Comparison of ENCODE assay signal across 26 cellular contexts in genomic region chr7:158543840-158544239, GRCh38.
"Had no signal": no experiment of that assay in that cellular context is flagged by ENCODE, and none has a peak within 500 bp of the region (broad histone marks: within the 10 kb centered on the region; RNA-seq: fewer than 3 reads in every experiment).

No MANE protein-coding gene starts in this region.

- DNase-seq: effector memory CD8-positive, alpha-beta T cell; erythroblast; esophagus squamous epithelium; foreskin melanocyte; glutamatergic neuron; heart right ventricle; hypothalamus; immature natural killer cell; islet precursor cell; left ventricle myocardium superior; lower lobe of right lung; pancreas; right lobe of liver; small intestine; stimulated activated CD4-positive, alpha-beta T cell treated with anti-CD3 and anti-CD28 coated beads, Interleukin-15, amount 100 ng/mL, for 24 hours; stimulated activated CD4-positive, alpha-beta T cell treated with anti-CD3 and anti-CD28 coated beads, Interleukin-2, amount 100 ng/mL, for 48 hours; stimulated activated naive B cell treated with anti-CD40 and anti-IgM and Interleukin-4, amounts not matched to agents 10 μg/mL and 1 μg/mL and 100 μg/mL, for 72 hours had no signal

- H3K27me3 ChIP-seq: neutrophil, pancreas, right lobe of liver, tibial nerve, upper lobe of left lung had no signal

- H3K9me3 Mint-ChIP-seq: effector memory CD8-positive, alpha-beta T cell; immature natural killer cell; memory B cell; natural killer cell treated with Interleukin-12 subunit alpha and Interleukin-12 subunit beta and Interleukin-15 and Interleukin-18, amount 100 ng/mL, for 72 hours; neural crest cell; stimulated activated naive B cell treated with anti-CD40 and anti-IgM and Interleukin-4, amounts not matched to agents 10 μg/mL and 1 μg/mL and 100 μg/mL, for 72 hours; stimulated activated naive CD8-positive, alpha-beta T cell treated with anti-CD3 and anti-CD28 coated beads, Interleukin-15, Interleukin-2, amounts not matched to agents 100 ng/mL and 50 ng/mL, for 24 hours had no signal

- ATAC-seq: effector memory CD8-positive, alpha-beta T cell; heart right ventricle; left ventricle myocardium superior; lower lobe of right lung; natural killer cell treated with Interleukin-12 subunit alpha and Interleukin-12 subunit beta and Interleukin-15 and Interleukin-18, amount 100 ng/mL, for 72 hours; pancreas; right lobe of liver; stimulated activated naive B cell treated with anti-CD40 and anti-IgM and Interleukin-4, amounts not matched to agents 10 μg/mL and 1 μg/mL and 100 μg/mL, for 72 hours had no signal

- H3K36me3 ChIP-seq: esophagus squamous epithelium, heart right ventricle, lower lobe of right lung, neutrophil, pancreas, right lobe of liver, thoracic aorta, tibial nerve, upper lobe of left lung had no signal

- H3K27me3 Mint-ChIP-seq: memory B cell had no signal

- H3K4me3 Mint-ChIP-seq: effector memory CD8-positive, alpha-beta T cell; immature natural killer cell; memory B cell; natural killer cell treated with Interleukin-12 subunit alpha and Interleukin-12 subunit beta and Interleukin-15 and Interleukin-18, amount 100 ng/mL, for 72 hours; neural crest cell; stimulated activated naive B cell treated with anti-CD40 and anti-IgM and Interleukin-4, amounts not matched to agents 10 μg/mL and 1 μg/mL and 100 μg/mL, for 72 hours; stimulated activated naive CD8-positive, alpha-beta T cell treated with anti-CD3 and anti-CD28 coated beads, Interleukin-15, Interleukin-2, amounts not matched to agents 100 ng/mL and 50 ng/mL, for 24 hours had no signal

- H3K27ac Mint-ChIP-seq: effector memory CD8-positive, alpha-beta T cell; immature natural killer cell; memory B cell; natural killer cell treated with Interleukin-12 subunit alpha and Interleukin-12 subunit beta and Interleukin-15 and Interleukin-18, amount 100 ng/mL, for 72 hours; stimulated activated naive B cell treated with anti-CD40 and anti-IgM and Interleukin-4, amounts not matched to agents 10 μg/mL and 1 μg/mL and 100 μg/mL, for 72 hours; stimulated activated naive CD8-positive, alpha-beta T cell treated with anti-CD3 and anti-CD28 coated beads, Interleukin-15, Interleukin-2, amounts not matched to agents 100 ng/mL and 50 ng/mL, for 24 hours had no signal

- H3K36me3 Mint-ChIP-seq: immature natural killer cell; memory B cell; natural killer cell treated with Interleukin-12 subunit alpha and Interleukin-12 subunit beta and Interleukin-15 and Interleukin-18, amount 100 ng/mL, for 72 hours; stimulated activated naive B cell treated with anti-CD40 and anti-IgM and Interleukin-4, amounts not matched to agents 10 μg/mL and 1 μg/mL and 100 μg/mL, for 72 hours had no signal

- H3K4me1 Mint-ChIP-seq: immature natural killer cell had no signal

- H3K4me3 ChIP-seq: coronary artery, esophagus squamous epithelium, heart right ventricle, lower lobe of right lung, pancreas, right lobe of liver, thoracic aorta, tibial nerve, upper lobe of left lung had no signal
